Comparison of ENCODE assay signal across 20 cellular contexts in the genomic region with DNA sequence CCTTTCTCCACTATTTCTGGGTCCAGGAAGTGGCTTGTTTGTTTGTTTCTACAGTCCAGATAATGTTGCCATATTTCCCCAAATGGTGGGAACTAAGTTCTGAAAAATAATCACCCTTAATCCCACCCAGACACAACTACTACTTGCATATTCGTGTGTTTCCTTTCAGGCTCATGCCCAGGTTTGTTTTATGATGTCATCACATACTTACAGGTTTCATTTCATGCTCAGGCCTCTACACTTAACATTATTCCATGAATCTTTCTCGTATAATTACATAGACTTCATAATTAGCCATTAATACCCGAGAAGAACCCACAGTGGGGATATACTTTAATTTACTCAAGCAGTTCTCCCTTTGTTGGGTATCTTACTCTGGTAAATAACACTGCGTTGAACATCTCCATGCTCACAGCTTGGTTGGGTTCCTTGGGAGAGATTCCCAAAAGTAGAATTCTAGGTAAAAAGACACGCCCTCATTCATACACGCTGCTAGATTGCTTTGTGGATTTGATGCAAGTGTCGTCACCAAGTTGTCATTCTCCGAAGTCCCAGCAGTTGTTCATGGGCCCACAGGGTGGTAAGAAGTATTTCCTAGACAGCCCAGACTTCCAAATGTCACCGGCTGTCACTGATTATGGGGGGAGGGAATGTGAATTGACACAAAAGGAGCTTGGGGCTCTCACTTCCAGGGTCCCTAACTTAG. TPM values are rescaled to one million over a fixed set of nuclear protein-coding genes. Genes with fewer than 3 reads are reported as not detected.
DNase-seq lines count a peak whose midpoint lies in the region; ATAC-seq and TF ChIP-seq lines count a peak whose summit lies in the region.
"Had no signal": no experiment of that assay in that cellular context is flagged by ENCODE, and none has a peak within 500 bp of the region (broad histone marks: within the 10 kb centered on the region; RNA-seq: fewer than 3 reads in every experiment).

No MANE protein-coding gene starts in this region.

- intact Hi-C loops in heart left ventricle (cut with DNase I), result loop anchor here in 1 of 10 donors (5.0 kb wide), 1 partner anchor 38 kb away; no protein-coding TSS in a partner anchor
- intact Hi-C loops in cardiac septum (cut with DNase I), result no loop called here
- intact Hi-C loops in left colon (cut with DNase I, micrococcal nuclease), result no loop called here

- H3K27ac ChIP-seq in heart left ventricle, result peak overlapping the region in 9 of 12 donors; percentile 12 to 71 (median 53)
- peak overlapping the region; percentile 59 for H3K27ac ChIP-seq in mesodermal cell (ENCODE audit: low read depth, low read length, severe bottlenecking)
- peak overlapping the region; percentile 43 for H3K27ac ChIP-seq in urinary bladder (ENCODE audit: low read depth)
- H3K27ac ChIP-seq: C4-2B, thyroid gland had no signal

- TF ChIP-seq CTCF in heart left ventricle (IDR thresholded peaks at IDR 0.05), result no peak
- no peak for TF ChIP-seq CTCF in brain (conservative IDR thresholded peaks at IDR 0.05)
- no peak for TF ChIP-seq CTCF in type B pancreatic cell (conservative IDR thresholded peaks at IDR 0.05)

- no peaks in the 10 kb centered on the region for H3K27me3 ChIP-seq in heart left ventricle
- H3K27me3 ChIP-seq: thyroid gland had no signal

- H3K27ac Mint-ChIP-seq in brain (peak overlapping the region in 4 of 5 experiments; percentile 87 to 91 (median 90)), type B pancreatic cell (no peak overlapping the region)
- H3K27ac Mint-ChIP-seq: activated CD8-positive, alpha-beta T cell treated with anti-CD3 and anti-CD28 coated beads, Interleukin-2, amount 10 ng/mL, durations not matched to agents 7 days and 5 days; activated naive CD4-positive, alpha-beta T cell treated with anti-CD3 and anti-CD28 coated beads for 36 hours; IgD-negative memory B cell; stimulated activated effector memory CD8-positive, alpha-beta T cell treated with anti-CD3 and anti-CD28 coated beads, Interleukin-12 subunit alpha, Interleukin-12 subunit beta, amount 100 ng/mL, for 72 hours had no signal

- H3K4me3 ChIP-seq in heart left ventricle (peak overlapping the region in 1 of 12 donors; percentile 5), mesodermal cell (ENCODE audit: extremely low read depth, insufficient read depth, low read length, poor library complexity, severe bottlenecking) (no peak overlapping the region), urinary bladder (ENCODE audit: low read depth, low read length) (no peak overlapping the region)
- H3K4me3 ChIP-seq: thyroid gland had no signal

- 72 to 83% (median 77%) methylated on average over 9 of the region's 9 CpGs for WGBS in heart left ventricle, 4 donors
- WGBS in mesodermal cell (ENCODE audit: insufficient coverage in 2 of 2), 2 experiments, result 93 to 96% methylated on average over 7 to 9 of the region's 9 CpGs
- 86% methylated on average over 9 of the region's 9 CpGs for WGBS in urinary bladder

- H3K4me1 Mint-ChIP-seq in brain (peaks cover 83% of the 10 kb centered on the region), type B pancreatic cell (ENCODE audit: unreplicated experiment) (peaks cover 55% of the 10 kb centered on the region)
- H3K4me1 Mint-ChIP-seq: stimulated activated effector memory CD8-positive, alpha-beta T cell treated with anti-CD3 and anti-CD28 coated beads, Interleukin-12 subunit alpha, Interleukin-12 subunit beta, amount 100 ng/mL, for 72 hours had no signal

- no peak for TF ChIP-seq POLR2A in heart left ventricle (IDR thresholded peaks at IDR 0.05)

- H3K36me3 Mint-ChIP-seq in brain, result no peaks in the 10 kb centered on the region
- no peaks in the 10 kb centered on the region for H3K36me3 Mint-ChIP-seq in type B pancreatic cell
- H3K36me3 Mint-ChIP-seq: IgD-negative memory B cell; stimulated activated effector memory CD8-positive, alpha-beta T cell treated with anti-CD3 and anti-CD28 coated beads, Interleukin-12 subunit alpha, Interleukin-12 subunit beta, amount 100 ng/mL, for 72 hours had no signal

- peaks cover 0 to 2% (median 0%) of the 10 kb centered on the region in 5 experiments for H3K9me3 Mint-ChIP-seq in brain
- no peaks in the 10 kb centered on the region for H3K9me3 Mint-ChIP-seq in type B pancreatic cell
- H3K9me3 Mint-ChIP-seq: activated naive CD4-positive, alpha-beta T cell treated with anti-CD3 and anti-CD28 coated beads for 36 hours; activated T-cell treated with anti-CD3 and anti-CD28 coated beads, Interleukin-2, amount 50 U/mL, for 4 hours; IgD-negative memory B cell; stimulated activated effector memory CD8-positive, alpha-beta T cell treated with anti-CD3 and anti-CD28 coated beads, Interleukin-12 subunit alpha, Interleukin-12 subunit beta, amount 100 ng/mL, for 72 hours had no signal

- H3K36me3 ChIP-seq in heart left ventricle (no peaks in the 10 kb centered on the region), mesodermal cell (ENCODE audit: control insufficient read depth, insufficient read depth, low read length) (peaks cover 30% of the 10 kb centered on the region), urinary bladder (ENCODE audit: insufficient read depth) (no peaks in the 10 kb centered on the region)
- H3K36me3 ChIP-seq: thyroid gland had no signal

- H3K27me3 Mint-ChIP-seq in brain (no peaks in the 10 kb centered on the region), type B pancreatic cell (no peaks in the 10 kb centered on the region)

- H3K9me3 ChIP-seq in heart left ventricle, result no peaks in the 10 kb centered on the region
- no peaks in the 10 kb centered on the region for H3K9me3 ChIP-seq in mesodermal cell (ENCODE audit: control insufficient read depth, low read length)
- H3K9me3 ChIP-seq: thyroid gland had no signal

- DNase-seq in heart left ventricle (peak in 1 of 5 donors; percentile 19), cardiac septum (ENCODE audit: low spot score) (no peak), left colon (no peak), type B pancreatic cell (ENCODE audit: extremely low spot score, unreplicated experiment) (no peak), SW480 (ENCODE audit: low spot score) (no peak)
- DNase-seq: activated CD8-positive, alpha-beta T cell treated with anti-CD3 and anti-CD28 coated beads, Interleukin-2, amount 10 ng/mL, durations not matched to agents 7 days and 5 days; activated naive CD4-positive, alpha-beta T cell treated with anti-CD3 and anti-CD28 coated beads for 36 hours; activated T-cell treated with anti-CD3 and anti-CD28 coated beads, Interleukin-2, amount 50 U/mL, for 4 hours; GDM1; midbrain; MM.1S; NCI-H345; thyroid gland had no signal

- H3K4me3 Mint-ChIP-seq in brain (peak overlapping the region in 2 of 5 experiments; percentile 52 to 53), type B pancreatic cell (no peak overlapping the region)
- H3K4me3 Mint-ChIP-seq: activated CD8-positive, alpha-beta T cell treated with anti-CD3 and anti-CD28 coated beads, Interleukin-2, amount 10 ng/mL, durations not matched to agents 7 days and 5 days; activated naive CD4-positive, alpha-beta T cell treated with anti-CD3 and anti-CD28 coated beads for 36 hours; activated T-cell treated with anti-CD3 and anti-CD28 coated beads, Interleukin-2, amount 50 U/mL, for 4 hours; IgD-negative memory B cell; stimulated activated effector memory CD8-positive, alpha-beta T cell treated with anti-CD3 and anti-CD28 coated beads, Interleukin-12 subunit alpha, Interleukin-12 subunit beta, amount 100 ng/mL, for 72 hours had no signal

- peaks cover 14 to 95% (median 81%) of the 10 kb centered on the region in 12 donors for H3K4me1 ChIP-seq in heart left ventricle
- H3K4me1 ChIP-seq in mesodermal cell (ENCODE audit: control insufficient read depth, insufficient read depth, low read length, poor library complexity, severe bottlenecking), result peaks cover 56% of the 10 kb centered on the region
- H3K4me1 ChIP-seq in urinary bladder (ENCODE audit: insufficient read depth), result peaks cover 5% of the 10 kb centered on the region

- ATAC-seq in heart left ventricle (no peak), left colon (no peak)
- ATAC-seq: activated CD4-positive, CD25-positive, alpha-beta regulatory T cell treated with anti-CD3 and anti-CD28 coated beads, Interleukin-2, amount 50 U/mL, for 24 hours; activated CD8-positive, alpha-beta T cell treated with anti-CD3 and anti-CD28 coated beads, Interleukin-2, amount 10 ng/mL, durations not matched to agents 7 days and 5 days; activated T-cell treated with anti-CD3 and anti-CD28 coated beads, Interleukin-2, amount 50 U/mL, for 4 hours; stimulated activated effector memory CD8-positive, alpha-beta T cell treated with anti-CD3 and anti-CD28 coated beads, Interleukin-12 subunit alpha, Interleukin-12 subunit beta, amount 100 ng/mL, for 72 hours had no signal

RNA-seq across cellular contexts. Expression of a gene that starts 42.6 kb away (rescaled TPM):
- total RNA-seq in heart left ventricle (10 to 100 TPM in 6 of 9 donors, 1 to 10 TPM in 3; 6.9 to 22.8 (median 10.9) TPM), cardiac septum (22.4 TPM), urinary bladder (12.8 TPM), left colon (10 to 100 TPM; 19.4 to 32.4 TPM), type B pancreatic cell (ENCODE audit: low replicate concordance) (16.3 and 22.4 TPM in 2 replicates)
- polyA plus RNA-seq in heart left ventricle (1 to 10 TPM; 4.8 to 8.7 TPM), brain (ENCODE audit: insufficient read depth, low read depth, low replicate concordance) (31.8 TPM), urinary bladder (10.1 TPM)
- polyA plus RNA-seq in mesodermal cell (2013, experiment 1 of 2), result 109 TPM
- 93.7 TPM for polyA plus RNA-seq in mesodermal cell (2013, experiment 2 of 2)
- polyA plus RNA-seq: IgD-negative memory B cell had no signal
